In genomic region chr6:10446548-10446947, GRCh38 we compare ENCODE assay signal across 8 cellular contexts. TPM values are rescaled to one million over a fixed set of nuclear protein-coding genes. Genes with fewer than 3 reads are reported as not detected.
"Had no signal": no experiment of that assay in that cellular context is flagged by ENCODE, and none has a peak within 500 bp of the region (broad histone marks: within the 10 kb centered on the region; RNA-seq: fewer than 3 reads in every experiment).

No MANE protein-coding gene starts in this region.

- H3K9ac ChIP-seq: KMS-11 had no signal

- H3K4me2 ChIP-seq: KMS-11 had no signal

- H3K27ac ChIP-seq: HL-60, KMS-11 had no signal

- H3K36me3 Mint-ChIP-seq: IgD-negative memory B cell had no signal

- H3K4me3 ChIP-seq: K562 had no signal

- H3K27ac Mint-ChIP-seq: IgD-negative memory B cell had no signal

- H3K4me1 Mint-ChIP-seq: IgD-negative memory B cell had no signal

- DNase-seq: IMR-90, KBM-7, KG1 had no signal

- H3K4me3 Mint-ChIP-seq: IgD-negative memory B cell had no signal

- FAIRE-seq: HTR-8/SVneo, K562 had no signal

- ATAC-seq: K562 had no signal

RNA-seq across cellular contexts. Expression of gene TFAP2A, which starts 31.7 kb away (rescaled TPM):
- polyA plus RNA-seq: IgD-negative memory B cell had no signal
